ENCODE assay signal across 2 cellular contexts in the genomic region with DNA sequence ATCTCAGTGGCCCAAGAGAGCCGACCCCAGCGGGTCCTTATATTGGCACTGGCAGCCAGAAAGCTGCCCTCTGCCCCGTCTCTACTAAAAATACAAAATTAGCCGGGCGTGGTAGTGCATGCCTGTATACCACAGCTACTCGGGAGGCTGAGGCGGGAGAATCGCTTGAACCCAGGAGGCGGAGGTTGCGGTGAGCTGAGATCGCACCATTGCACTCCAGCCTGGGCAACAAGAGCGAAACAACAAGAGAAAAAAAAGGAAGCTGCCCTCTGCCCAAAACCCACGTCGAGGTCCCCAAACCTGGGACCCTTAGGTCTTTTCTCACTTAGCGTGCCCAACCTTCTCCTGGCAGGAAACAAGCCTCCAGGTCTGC. TPM values are rescaled to one million over a fixed set of nuclear protein-coding genes. Genes with fewer than 3 reads are reported as not detected.
A peak's percentile ranks its signal among the peaks of the same experiment; 100 is the strongest.
DNase-seq lines count a peak whose midpoint lies in the region; ATAC-seq lines count a peak whose summit lies in the region.
"Not testable (repeated sequence)": the region's sequence is repeated elsewhere in the genome, so short reads cannot be mapped to it uniquely, and the experiment has no call there.

No MANE protein-coding gene starts in this region.

- not testable (repeated sequence) for ATAC-seq in activated naive CD4-positive, alpha-beta T cell treated with anti-CD3 and anti-CD28 coated beads, Interleukin-2, amount 50 U/mL, for 72 hours

- peak overlapping the region; percentile 99 to 100 for H3K27ac Mint-ChIP-seq in activated naive CD4-positive, alpha-beta T cell treated with anti-CD3 and anti-CD28 coated beads, Interleukin-2, amount 50 U/mL, for 72 hours

- H3K27ac ChIP-seq in skeletal muscle tissue (ENCODE audit: low read depth, low read length): peak overlapping the region; percentile 84

- H3K36me3 ChIP-seq in skeletal muscle tissue (ENCODE audit: control insufficient read depth in 3 of 3, insufficient read depth in 3 of 3, low read length in 3 of 3): peaks cover 24 to 39% (median 24%) of the 10 kb centered on the region in 3 donors

- not testable (repeated sequence) for DNase-seq in activated naive CD4-positive, alpha-beta T cell treated with anti-CD3 and anti-CD28 coated beads, Interleukin-2, amount 50 U/mL, for 72 hours (ENCODE audit: low spot score in 2 of 2)

- H3K9me3 ChIP-seq in skeletal muscle tissue (ENCODE audit: control insufficient read depth in 3 of 3, low read length in 3 of 3): not testable (repeated sequence)

- peaks cover 31 to 42% of the 10 kb centered on the region in 2 donors for H3K36me3 Mint-ChIP-seq in activated naive CD4-positive, alpha-beta T cell treated with anti-CD3 and anti-CD28 coated beads, Interleukin-2, amount 50 U/mL, for 72 hours

- H3K9ac ChIP-seq in skeletal muscle tissue (ENCODE audit: low read depth in 1 of 3, low read length in 3 of 3): peak overlapping the region; percentile 91 to 96 (median 95)

- not testable (repeated sequence) for H3K9me3 Mint-ChIP-seq in activated naive CD4-positive, alpha-beta T cell treated with anti-CD3 and anti-CD28 coated beads, Interleukin-2, amount 50 U/mL, for 72 hours

- peaks cover 10 to 21% (median 13%) of the 10 kb centered on the region in 3 donors for H3K4me1 ChIP-seq in skeletal muscle tissue (ENCODE audit: control insufficient read depth in 3 of 3, insufficient read depth in 3 of 3, low read length in 3 of 3)

- peak overlapping the region; percentile 94 to 98 (median 95) for H3K4me3 ChIP-seq in skeletal muscle tissue (ENCODE audit: low read length in 3 of 3)

- H3K27me3 ChIP-seq in skeletal muscle tissue (ENCODE audit: control insufficient read depth in 3 of 3, insufficient read depth in 3 of 3, low read length in 3 of 3): not testable (repeated sequence)

RNA-seq across cellular contexts. Expression of gene GSTK1, which starts 0.9 kb away (rescaled TPM):
- total RNA-seq in activated naive CD4-positive, alpha-beta T cell treated with anti-CD3 and anti-CD28 coated beads, Interleukin-2, amount 50 U/mL, for 72 hours: 100 to 1,000 TPM; 140 to 238 TPM
- 61.6 TPM for total RNA-seq in skeletal muscle tissue

RNA-seq across cellular contexts. Expression of gene TMEM139, which starts 20.6 kb away (rescaled TPM):
- total RNA-seq in activated naive CD4-positive, alpha-beta T cell treated with anti-CD3 and anti-CD28 coated beads, Interleukin-2, amount 50 U/mL, for 72 hours: 1 to 10 TPM; 1.3 to 1.6 TPM
- 1.0 TPM for total RNA-seq in skeletal muscle tissue

RNA-seq across cellular contexts. Expression of gene CASP2, which starts 24.0 kb away (rescaled TPM):
- total RNA-seq in activated naive CD4-positive, alpha-beta T cell treated with anti-CD3 and anti-CD28 coated beads, Interleukin-2, amount 50 U/mL, for 72 hours: 100 to 1,000 TPM in 1 of 2 donors, 10 to 100 TPM in 1; 82.0 to 118 TPM
- 9.4 TPM for total RNA-seq in skeletal muscle tissue

RNA-seq across cellular contexts. Expression of gene TAS2R40, which starts 42.3 kb away (rescaled TPM):
- not detected for total RNA-seq in activated naive CD4-positive, alpha-beta T cell treated with anti-CD3 and anti-CD28 coated beads, Interleukin-2, amount 50 U/mL, for 72 hours
- total RNA-seq in skeletal muscle tissue: not detected

RNA-seq across cellular contexts. Expression of gene CLCN1, which starts 51.7 kb away (rescaled TPM):
- total RNA-seq in activated naive CD4-positive, alpha-beta T cell treated with anti-CD3 and anti-CD28 coated beads, Interleukin-2, amount 50 U/mL, for 72 hours: under 1 TPM; 0.12 to 0.16 TPM
- 4.7 TPM for total RNA-seq in skeletal muscle tissue
